9 cellular contexts compared by ENCODE assay signal in the genomic region with DNA sequence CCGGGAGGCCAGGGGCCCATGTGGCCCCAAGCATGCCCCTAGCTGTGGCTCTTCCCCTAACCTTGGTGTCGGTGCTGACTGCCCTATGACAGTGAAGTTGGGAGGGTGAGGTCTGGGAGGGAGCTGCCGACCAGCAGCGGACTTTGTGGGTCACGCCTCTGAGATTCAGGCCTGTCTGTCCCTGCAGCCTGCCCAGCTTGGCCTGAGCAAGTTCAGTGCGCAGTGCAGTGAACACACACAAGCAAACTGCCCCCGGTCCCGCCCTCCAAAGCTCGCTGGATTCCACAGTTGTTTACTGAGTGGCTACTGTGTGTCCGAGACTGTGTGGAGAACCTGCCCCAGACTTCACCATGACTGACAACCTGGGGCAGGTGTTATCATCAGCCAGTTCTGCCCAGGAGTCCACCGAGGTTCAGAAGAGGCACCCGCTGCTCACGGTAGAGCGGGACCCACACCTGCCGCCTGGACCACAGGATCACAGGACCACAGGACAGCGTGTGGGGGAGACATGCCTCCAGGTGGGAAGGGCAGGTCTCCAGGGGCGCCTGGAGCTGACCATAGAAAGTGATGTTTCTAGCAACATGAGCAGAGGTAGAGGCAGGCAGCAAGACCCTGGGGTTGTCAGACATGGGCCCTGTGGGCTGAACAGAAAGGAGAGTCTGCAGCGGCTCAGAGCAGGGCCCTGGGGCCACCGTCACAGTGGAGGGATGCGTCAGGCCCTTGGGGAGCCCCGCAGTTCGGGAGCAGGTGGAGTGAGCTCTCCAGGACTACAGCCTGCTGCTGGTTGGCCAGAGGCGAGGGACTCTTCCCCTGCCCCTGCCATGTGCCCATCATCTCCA.
DNase-seq lines count a peak whose midpoint lies in the region; ATAC-seq and TF ChIP-seq lines count a peak whose summit lies in the region.
"Had no signal": no experiment of that assay in that cellular context is flagged by ENCODE, and none has a peak within 500 bp of the region (broad histone marks: within the 10 kb centered on the region; RNA-seq: fewer than 3 reads in every experiment).

No MANE protein-coding gene starts in this region.

- 66 to 73% (median 67%) methylated on average over 14 to 23 of the region's 23 CpGs for WGBS in adrenal gland, 4 donors
- 63 to 74% methylated on average over 23 of the region's 23 CpGs for WGBS in lung, 2 donors
- WGBS in aorta, 2 donors: 71 to 73% methylated on average over 22 to 23 of the region's 23 CpGs

- peaks cover 2% of the 10 kb centered on the region for H3K27me3 Mint-ChIP-seq in glutamatergic neuron (ENCODE audit: unreplicated experiment)
- peaks cover 7% of the 10 kb centered on the region for H3K27me3 Mint-ChIP-seq in HFFc6 (ENCODE audit: insufficient read depth)

- no peak for TF ChIP-seq POLR2A in adrenal gland (IDR thresholded peaks at IDR 0.05)

- no peak for ATAC-seq in lung (ENCODE audit: insufficient read depth, low FRiP score)
- ATAC-seq in aorta (ENCODE audit: low FRiP score): no peak
- no peak for ATAC-seq in GM19035 (IDR thresholded peaks at IDR 0.05; ENCODE audit: unreplicated experiment)

- H3K27me3 ChIP-seq in adrenal gland (no peaks in the 10 kb centered on the region), lung (ENCODE audit: control insufficient read depth, insufficient read depth) (no peaks in the 10 kb centered on the region), aorta (ENCODE audit: control insufficient read depth in 1 of 2, insufficient read depth in 2 of 2, low read length in 1 of 2) (no peaks in the 10 kb centered on the region)

- no peak overlapping the region for H3K4me3 Mint-ChIP-seq in glutamatergic neuron (ENCODE audit: unreplicated experiment)
- no peak overlapping the region for H3K4me3 Mint-ChIP-seq in HFFc6
- H3K4me3 Mint-ChIP-seq: IgD-negative memory B cell had no signal

- H3K27ac Mint-ChIP-seq in glutamatergic neuron (ENCODE audit: unreplicated experiment): no peak overlapping the region
- no peak overlapping the region for H3K27ac Mint-ChIP-seq in HFFc6

- TF ChIP-seq CTCF in adrenal gland (IDR thresholded peaks at IDR 0.05): no peak
- no peak for TF ChIP-seq CTCF in lung (IDR thresholded peaks at IDR 0.05; ENCODE audit: control extremely low read depth, extremely low read depth)
- TF ChIP-seq CTCF in glutamatergic neuron (IDR thresholded peaks at IDR 0.05; ENCODE audit: partially characterized antibody, unreplicated experiment): no peak
- TF ChIP-seq CTCF in HFFc6 (IDR thresholded peaks at IDR 0.05): no peak

- H3K36me3 ChIP-seq in adrenal gland (replicated peaks in 1 of 2): peaks cover 0 to 19% of the 10 kb centered on the region in 2 donors
- peaks cover 5 to 18% of the 10 kb centered on the region in 2 donors for H3K36me3 ChIP-seq in lung (ENCODE audit: control insufficient read depth in 2 of 2, insufficient read depth in 2 of 2, low read length in 2 of 2)
- no peaks in the 10 kb centered on the region for H3K36me3 ChIP-seq in aorta (ENCODE audit: control insufficient read depth in 1 of 2, insufficient read depth in 2 of 2, low read length in 1 of 2)

- H3K4me1 ChIP-seq in adrenal gland (replicated peaks in 1 of 2): no peaks in the 10 kb centered on the region
- H3K4me1 ChIP-seq in lung (ENCODE audit: control insufficient read depth in 2 of 2, insufficient read depth in 2 of 2, low read length in 2 of 2): no peaks in the 10 kb centered on the region
- H3K4me1 ChIP-seq in aorta (ENCODE audit: control insufficient read depth in 1 of 2, insufficient read depth in 2 of 2, low read length in 2 of 2): no peaks in the 10 kb centered on the region

- peak; percentile 1 for DNase-seq in stimulated activated CD4-positive, alpha-beta T cell treated with anti-CD3 and anti-CD28 coated beads, Interleukin-1b, Interleukin-23, amount 100 ng/mL, for 48 hours
- no peak for DNase-seq in stimulated activated CD4-positive, alpha-beta T cell treated with anti-CD3 and anti-CD28 coated beads, Interleukin-12 subunit alpha, Interleukin-12 subunit beta, amount 100 ng/mL, for 4 hours
- DNase-seq in adrenal gland (peak in 5 of 7 donors; percentile 5 to 35 (median 12)), lung (ENCODE audit: low spot score) (peak; percentile 26), aorta (peak; percentile 32 to 66), glutamatergic neuron (no peak), HFFc6 (no peak)

- peaks cover 3% of the 10 kb centered on the region for H3K9me3 Mint-ChIP-seq in glutamatergic neuron (ENCODE audit: unreplicated experiment)
- H3K9me3 Mint-ChIP-seq in HFFc6: no peaks in the 10 kb centered on the region
- H3K9me3 Mint-ChIP-seq: IgD-negative memory B cell had no signal

- intact Hi-C loops in adrenal gland (cut with DNase I): loop anchor here (1.0 to 10.0 kb wide), 3 partner anchors 281 to 533 kb away; no protein-coding TSS in a partner anchor
- intact Hi-C loops in aorta (cut with DNase I): loop anchor here (2.0 kb wide), 1 partner anchor 281 kb away; no protein-coding TSS in a partner anchor

- H3K36me3 Mint-ChIP-seq in glutamatergic neuron (ENCODE audit: unreplicated experiment) (no peaks in the 10 kb centered on the region), HFFc6 (ENCODE audit: low read depth) (no peaks in the 10 kb centered on the region)

- H3K4me3 ChIP-seq in adrenal gland: no peak overlapping the region
- no peak overlapping the region for H3K4me3 ChIP-seq in lung
- no peak overlapping the region for H3K4me3 ChIP-seq in aorta (ENCODE audit: low read length in 2 of 2)

- H3K27ac ChIP-seq in adrenal gland (no peak overlapping the region), lung (ENCODE audit: low read depth in 1 of 2, low read length in 1 of 2) (no peak overlapping the region), aorta (ENCODE audit: low read depth in 1 of 2, low read length in 2 of 2) (no peak overlapping the region)

- H3K9me3 ChIP-seq in adrenal gland (replicated peaks in 1 of 3) (no peaks in the 10 kb centered on the region), lung (ENCODE audit: control insufficient read depth in 2 of 2, insufficient read depth in 1 of 2, low read length in 1 of 2) (peaks cover 0 to 4% of the 10 kb centered on the region in 2 donors), aorta (ENCODE audit: control insufficient read depth, low read length) (no peaks in the 10 kb centered on the region)

- H3K4me1 Mint-ChIP-seq in glutamatergic neuron (ENCODE audit: low read depth, unreplicated experiment) (peaks cover 2% of the 10 kb centered on the region), HFFc6 (ENCODE audit: low read depth) (0 out of 2 replicates have a peak, but pooled peaks cover 7% of the 10 kb centered on the region)
- H3K4me1 Mint-ChIP-seq: IgD-negative memory B cell had no signal

Comparison
In these comparisons a context has a peak if more than half of its experiments do, and no peak if none do; other contexts are left out.
1. DNase-seq: peak in stimulated activated CD4-positive, alpha-beta T cell treated with anti-CD3 and anti-CD28 coated beads, Interleukin-1b, Interleukin-23, amount 100 ng/mL, for 48 hours (single experiment), adrenal gland (5 of 7), lung (single experiment) and aorta (2 of 2); none in stimulated activated CD4-positive, alpha-beta T cell treated with anti-CD3 and anti-CD28 coated beads, Interleukin-12 subunit alpha, Interleukin-12 subunit beta, amount 100 ng/mL, for 4 hours (single experiment), glutamatergic neuron (single experiment) and HFFc6 (single experiment).